ENCODE assay signal across 19 cellular contexts in genomic region chr2:129779783-129780182, GRCh38.
"Had no signal": no experiment of that assay in that cellular context is flagged by ENCODE, and none has a peak within 500 bp of the region (broad histone marks: within the 10 kb centered on the region; RNA-seq: fewer than 3 reads in every experiment).

No MANE protein-coding gene starts in this region.

- H3K27ac ChIP-seq: breast epithelium, suprapubic skin, tibial artery had no signal

- H3K9me3 ChIP-seq: breast epithelium, SK-N-SH, suprapubic skin, tibial artery had no signal

- H3K27me3 ChIP-seq: tibial artery had no signal

- H3K4me3 Mint-ChIP-seq: activated B cell treated with CpG ODN at 0.5 μM for 24 hours; central memory CD8-positive, alpha-beta T cell; natural killer cell had no signal

- H3K9me3 Mint-ChIP-seq: activated B cell treated with CpG ODN at 0.5 μM for 24 hours; activated naive CD4-positive, alpha-beta T cell treated with anti-CD3 and anti-CD28 coated beads, Interleukin-2, amount 50 U/mL, for 72 hours; central memory CD8-positive, alpha-beta T cell; natural killer cell had no signal

- H3K9ac ChIP-seq: SK-N-SH had no signal

- DNase-seq: activated B cell treated with CpG ODN at 0.5 μM for 24 hours; activated CD4-positive, alpha-beta T cell treated with anti-CD3 and anti-CD28 coated beads, Interleukin-2, amount 50 U/mL, for 1 hour; activated CD8-positive, alpha-beta memory T cell treated with anti-CD3 and anti-CD28 coated beads, Interleukin-2, amount 50 U/mL, for 4 hours; activated naive CD4-positive, alpha-beta T cell; activated T-cell treated with anti-CD3 and anti-CD28 coated beads, Interleukin-2, amount 50 U/mL, for 1 hour; dermis blood vessel endothelial cell; effector CD8-positive, alpha-beta T cell; left cardiac atrium; mammary epithelial cell; midbrain; natural killer cell; SK-N-SH; stimulated activated CD4-positive, alpha-beta T cell treated with anti-CD3 and anti-CD28 coated beads, Interleukin-2, amount 100 ng/mL, for 48 hours; T-helper 2 cell had no signal

- H3K36me3 Mint-ChIP-seq: activated naive CD4-positive, alpha-beta T cell treated with anti-CD3 and anti-CD28 coated beads, Interleukin-2, amount 50 U/mL, for 72 hours; natural killer cell had no signal

- H3K4me1 ChIP-seq: breast epithelium, suprapubic skin, tibial artery had no signal

- H3K27ac Mint-ChIP-seq: activated B cell treated with CpG ODN at 0.5 μM for 24 hours; activated naive CD4-positive, alpha-beta T cell treated with anti-CD3 and anti-CD28 coated beads, Interleukin-2, amount 50 U/mL, for 72 hours; natural killer cell had no signal

- H3K4me3 ChIP-seq: breast epithelium, suprapubic skin, tibial artery had no signal

- H3K4me1 Mint-ChIP-seq: activated B cell treated with CpG ODN at 0.5 μM for 24 hours; central memory CD8-positive, alpha-beta T cell; natural killer cell had no signal

- H3K36me3 ChIP-seq: breast epithelium, suprapubic skin, tibial artery had no signal

- ATAC-seq: activated naive CD4-positive, alpha-beta T cell treated with anti-CD3 and anti-CD28 coated beads, Interleukin-2, amount 50 U/mL, for 72 hours; natural killer cell had no signal
